17 cellular contexts compared by ENCODE assay signal in genomic region chr5:14380712-14381111, GRCh38.
DNase-seq lines count a peak whose midpoint lies in the region; ATAC-seq, FAIRE-seq and TF ChIP-seq lines count a peak whose summit lies in the region.
"Had no signal": no experiment of that assay in that cellular context is flagged by ENCODE, and none has a peak within 500 bp of the region (broad histone marks: within the 10 kb centered on the region; RNA-seq: fewer than 3 reads in every experiment).

No MANE protein-coding gene starts in this region.

- POLR2A ChIA-PET in WTC11 (lab: Charles Lee) (no interaction called here), H1 (lab: Charles Lee; ENCODE audit: partially characterized antibody) (no interaction called here)

- H4K8ac ChIP-seq in H1 (ENCODE audit: extremely low read depth, insufficient read depth, low read length) = no peak overlapping the region

- H3K4ac ChIP-seq in H1 (replicated peaks; ENCODE audit: insufficient read length, low read depth, low read length) = no peak overlapping the region

- H2BK5ac ChIP-seq in H1 (ENCODE audit: low read depth, low read length) = no peak overlapping the region

- no peaks in the 10 kb centered on the region for H3K9me2 ChIP-seq in GM23338 (ENCODE audit: insufficient read depth)

- H4K91ac ChIP-seq in H1 (replicated peaks; ENCODE audit: insufficient read length, low read length) = no peak overlapping the region

- no peak overlapping the region for H3K23ac ChIP-seq in H1 (ENCODE audit: insufficient read length)

- H3K79me2 ChIP-seq in GM23338 (replicated peaks; ENCODE audit: insufficient read depth) (no peaks in the 10 kb centered on the region), H1 (ENCODE audit: control insufficient read depth in 1 of 2, insufficient read depth in 2 of 2, low read length in 2 of 2) (no peaks in the 10 kb centered on the region)

- H3K27ac ChIP-seq in GM23338 (ENCODE audit: low read depth) = no peak overlapping the region
- no peak overlapping the region for H3K27ac ChIP-seq in H1 (ENCODE audit: low read depth, low read length)
- H3K27ac ChIP-seq in lower lobe of right lung = no peak overlapping the region
- no peak overlapping the region for H3K27ac ChIP-seq in substantia nigra (ENCODE audit: low read depth, low read length, poor library complexity, severe bottlenecking)
- H3K27ac ChIP-seq: BLaER1, HL-60 had no signal

- H3K27me3 Mint-ChIP-seq in GM23338 (ENCODE audit: insufficient read depth, low read depth, poor library complexity) (peaks cover 3% of the 10 kb centered on the region), WTC11 (ENCODE audit: low read depth) (no peaks in the 10 kb centered on the region), osteocyte (ENCODE audit: unreplicated experiment) (no peaks in the 10 kb centered on the region)

- no peak for FAIRE-seq in H1 (lab: Jason Lieb, UNC)
- FAIRE-seq: GM12892 had no signal

- H3K9me3 Mint-ChIP-seq in GM23338 = no peaks in the 10 kb centered on the region
- H3K9me3 Mint-ChIP-seq in WTC11 = no peaks in the 10 kb centered on the region
- no peaks in the 10 kb centered on the region for H3K9me3 Mint-ChIP-seq in osteocyte (ENCODE audit: unreplicated experiment)
- H3K9me3 Mint-ChIP-seq: CD8-positive, alpha-beta memory T cell had no signal

- 91% methylated on average over 4 of the region's 4 CpGs; no CpG with 5 or more reads in 1 of the 2 experiments for WGBS in H1 (ENCODE audit: extremely low coverage in 1 of 2, insufficient coverage in 1 of 2, insufficient read length in 1 of 2, insufficient replicate concordance in 2 of 2, low coverage in 1 of 2, low lambda C conversion rate in 2 of 2, missing lambda C conversion rate in 1 of 2), 2 experiments

- intact Hi-C loops in lower lobe of right lung (cut with DNase I) = no loop called here

- H3K14ac ChIP-seq in H1 (ENCODE audit: insufficient read length) = no peak overlapping the region

- H3K36me3 Mint-ChIP-seq in GM23338 (ENCODE audit: low read depth) = peaks cover 55% of the 10 kb centered on the region
- peaks cover 33% of the 10 kb centered on the region for H3K36me3 Mint-ChIP-seq in WTC11
- peaks cover 63% of the 10 kb centered on the region for H3K36me3 Mint-ChIP-seq in osteocyte (ENCODE audit: unreplicated experiment)
- H3K36me3 Mint-ChIP-seq: CD8-positive, alpha-beta memory T cell had no signal

- no peak overlapping the region for H3K4me3 Mint-ChIP-seq in GM23338
- H3K4me3 Mint-ChIP-seq in WTC11 = no peak overlapping the region
- no peak overlapping the region for H3K4me3 Mint-ChIP-seq in osteocyte (ENCODE audit: unreplicated experiment)
- H3K4me3 Mint-ChIP-seq: CD8-positive, alpha-beta memory T cell had no signal

- H3K4me3 ChIP-seq in GM23338 (no peak overlapping the region), H1 (ENCODE audit: extremely low read depth in 1 of 4, insufficient read depth in 2 of 4, low read depth in 3 of 4, low read length in 4 of 4) (no peak overlapping the region), lower lobe of right lung (no peak overlapping the region)
- H3K4me3 ChIP-seq: BLaER1 had no signal

- TF ChIP-seq EP300 in H1 (IDR thresholded peaks at IDR 0.05; ENCODE audit: borderline replicate concordance in 1 of 2, low read depth in 2 of 2, low read length in 2 of 2) = no peak

- no peak overlapping the region for H2AFZ ChIP-seq in GM23338
- H2AFZ ChIP-seq in H1 (ENCODE audit: low read length) = no peak overlapping the region

- H4K5ac ChIP-seq in H1 (ENCODE audit: insufficient read length, low read depth, low read length) = no peak overlapping the region

- 0 out of 2 replicates have a peak, but pooled peaks cover 6% of the 10 kb centered on the region for H3F3A ChIP-seq in GM23338 (replicated peaks; ENCODE audit: low read depth)

- H2BK20ac ChIP-seq in H1 (ENCODE audit: low read length) = no peak overlapping the region

- no peak overlapping the region for H2BK120ac ChIP-seq in H1 (replicated peaks; ENCODE audit: low read depth, low read length)

- TF ChIP-seq CTCF in GM23338 (conservative IDR thresholded peaks at IDR 0.05; ENCODE audit: low read depth in 2 of 2) (no peak), WTC11 (IDR thresholded peaks at IDR 0.05) (no peak), H1 (IDR thresholded peaks at IDR 0.05; ENCODE audit: control extremely low read depth in 1 of 3, insufficient read depth in 1 of 3, low read depth in 1 of 3, low read length in 3 of 3) (no peak), osteocyte (IDR thresholded peaks at IDR 0.05) (no peak), lower lobe of right lung (IDR thresholded peaks at IDR 0.05) (no peak)

- H3K4me1 ChIP-seq in GM23338 (ENCODE audit: insufficient read depth) = peaks cover 8% of the 10 kb centered on the region
- H3K4me1 ChIP-seq in H1 (replicated peaks in 1 of 4; ENCODE audit: control insufficient read depth in 3 of 4, insufficient read depth in 4 of 4, low read length in 3 of 4) = peaks cover 0 to 7% (median 1%) of the 10 kb centered on the region in 4 experiments; a peak in 3 of 7 replicates
- H3K4me1 ChIP-seq in lower lobe of right lung = no peaks in the 10 kb centered on the region
- H3K4me1 ChIP-seq: Caco-2 had no signal

- no peak overlapping the region for H3K18ac ChIP-seq in H1 (ENCODE audit: extremely low read depth, low read length)

- TF ChIP-seq POLR2A in H1 (IDR thresholded peaks at IDR 0.05; ENCODE audit: control extremely low read depth in 1 of 2, low read depth in 2 of 2, low read length in 2 of 2) = no peak

- no peak overlapping the region for H3K9ac ChIP-seq in H1 (replicated peaks in 1 of 4; ENCODE audit: extremely low read depth in 1 of 4, low read depth in 3 of 4, low read length in 3 of 4)
- H3K9ac ChIP-seq: BLaER1 had no signal

- H3K36me3 ChIP-seq in GM23338 (ENCODE audit: insufficient read depth) (peaks cover 32% of the 10 kb centered on the region), H1 (ENCODE audit: control insufficient read depth in 2 of 4, insufficient read depth in 4 of 4, low read length in 3 of 4) (peaks cover 6 to 39% (median 20%) of the 10 kb centered on the region in 4 experiments; a peak in 7 of 8 replicates), lower lobe of right lung (peaks cover 100% of the 10 kb centered on the region)

- CTCF ChIA-PET in WTC11 (lab: Charles Lee) (no interaction called here), H1 (lab: Charles Lee; ENCODE audit: partially characterized antibody) (no interaction called here)

- DNase-seq in GM23338 (ENCODE audit: low spot score) (no peak), WTC11 (ENCODE audit: low spot score) (no peak), H1 (ENCODE audit: low read depth in 1 of 2, low spot score in 2 of 2) (no peak), osteocyte (ENCODE audit: extremely low spot score, unreplicated experiment) (no peak), lower lobe of right lung (no peak), substantia nigra (lab: John Stamatoyannopoulos, UW) (no peak)
- DNase-seq: 8988T; AML-193; Caco-2; CD8-positive, alpha-beta memory T cell; DND-41; GDM1; HCEC 1CT had no signal

- no peak for ATAC-seq in GM23338
- no peak for ATAC-seq in WTC11
- no peak for ATAC-seq in HG02610 (IDR thresholded peaks at IDR 0.05; ENCODE audit: unreplicated experiment)
- no peak for ATAC-seq in lower lobe of right lung

- H3K4me2 ChIP-seq in GM23338 (peak overlapping the region; percentile 38; the same call in 1 of the 2 replicates), H1 (ENCODE audit: insufficient read depth in 1 of 2, low read depth in 2 of 2, low read length in 2 of 2) (0 out of 4 replicates have a peak overlapping the region, but pooled peaks of 1 of the 2 experiments have one; percentile 46)
- H3K4me2 ChIP-seq: BLaER1 had no signal

- H2AK5ac ChIP-seq in H1 (ENCODE audit: low read depth, low read length) = no peak overlapping the region

- H3K23me2 ChIP-seq in H1 (ENCODE audit: low read depth, low read length) = no peaks in the 10 kb centered on the region; the same call in 1 of the 2 replicates

- no peak overlapping the region for H2BK12ac ChIP-seq in H1 (ENCODE audit: low read depth, low read length)

- H4K20me1 ChIP-seq in GM23338 (replicated peaks; ENCODE audit: insufficient read depth) (0 out of 2 replicates have a peak, but pooled peaks cover 6% of the 10 kb centered on the region), H1 (replicated peaks in 1 of 2; ENCODE audit: control insufficient read depth in 1 of 2, insufficient read depth in 2 of 2, low read length in 2 of 2) (no peaks in the 10 kb centered on the region)

- TF ChIP-seq RAD21 in H1 (IDR thresholded peaks at IDR 0.05 in 1 of 2, conservative IDR thresholded peaks at IDR 0.05 in 1 of 2; ENCODE audit: low read depth in 2 of 2, low read length in 2 of 2) = no peak

- peaks cover 29% of the 10 kb centered on the region for H3K4me1 Mint-ChIP-seq in GM23338
- peaks cover 28% of the 10 kb centered on the region for H3K4me1 Mint-ChIP-seq in WTC11
- H3K4me1 Mint-ChIP-seq in osteocyte (ENCODE audit: unreplicated experiment) = peaks cover 7% of the 10 kb centered on the region

- no peak overlapping the region for H2BK15ac ChIP-seq in H1 (ENCODE audit: low read length)

- no peaks in the 10 kb centered on the region for H3K79me1 ChIP-seq in H1 (ENCODE audit: low read depth, low read length)

- H3K27me3 ChIP-seq in GM23338 (ENCODE audit: insufficient read depth) (no peaks in the 10 kb centered on the region), H1 (replicated peaks in 1 of 4; ENCODE audit: control insufficient read depth in 3 of 4, extremely low read depth in 1 of 4, insufficient read depth in 3 of 4, low read length in 3 of 4) (no peaks in the 10 kb centered on the region), lower lobe of right lung (ENCODE audit: low read depth) (no peaks in the 10 kb centered on the region)
- H3K27me3 ChIP-seq: BLaER1 had no signal

- H3K27ac Mint-ChIP-seq in GM23338 (no peak overlapping the region), WTC11 (0 out of 2 replicates have a peak overlapping the region, but pooled peaks have one; percentile 14), osteocyte (ENCODE audit: unreplicated experiment) (peak overlapping the region; percentile 53)
- H3K27ac Mint-ChIP-seq: CD8-positive, alpha-beta memory T cell had no signal

- no peak overlapping the region for H3K56ac ChIP-seq in H1 (replicated peaks; ENCODE audit: insufficient read length, low read depth, low read length)

- H3K9me3 ChIP-seq in H1 (ENCODE audit: insufficient read depth in 2 of 2, low read depth in 1 of 2, low read length in 1 of 2) = no peaks in the 10 kb centered on the region
- no peaks in the 10 kb centered on the region for H3K9me3 ChIP-seq in lower lobe of right lung
- H3K9me3 ChIP-seq: BLaER1, Caco-2 had no signal

TF ChIP-seq in WTC11, 78 proteins besides CTCF, POLR2A, EP300 and RAD21 (continues in another document):
- TF ChIP-seq TEAD1 (CRISPR knock-in tag; IDR thresholded peaks at IDR 0.05) (no peak), ESRRA (CRISPR knock-in tag; IDR thresholded peaks at IDR 0.05; ENCODE audit: borderline replicate concordance) (no peak), CBFB (CRISPR knock-in tag; IDR thresholded peaks at IDR 0.05; ENCODE audit: low read depth) (no peak)

TF ChIP-seq in H1, 55 proteins besides CTCF, POLR2A, EP300 and RAD21:
- TF ChIP-seq TEAD4 (IDR thresholded peaks at IDR 0.05; ENCODE audit: low read depth, low read length) (0 out of 2 replicates have a peak, but pooled peaks have one; percentile 25), GTF2F1 (IDR thresholded peaks at IDR 0.05; ENCODE audit: borderline replicate concordance, low read depth, low read length) (no peak), CEBPB (IDR thresholded peaks at IDR 0.05; ENCODE audit: low read depth, low read length) (peak; percentile 35; the same call in 1 of the 2 replicates)
